In the genomic region with DNA sequence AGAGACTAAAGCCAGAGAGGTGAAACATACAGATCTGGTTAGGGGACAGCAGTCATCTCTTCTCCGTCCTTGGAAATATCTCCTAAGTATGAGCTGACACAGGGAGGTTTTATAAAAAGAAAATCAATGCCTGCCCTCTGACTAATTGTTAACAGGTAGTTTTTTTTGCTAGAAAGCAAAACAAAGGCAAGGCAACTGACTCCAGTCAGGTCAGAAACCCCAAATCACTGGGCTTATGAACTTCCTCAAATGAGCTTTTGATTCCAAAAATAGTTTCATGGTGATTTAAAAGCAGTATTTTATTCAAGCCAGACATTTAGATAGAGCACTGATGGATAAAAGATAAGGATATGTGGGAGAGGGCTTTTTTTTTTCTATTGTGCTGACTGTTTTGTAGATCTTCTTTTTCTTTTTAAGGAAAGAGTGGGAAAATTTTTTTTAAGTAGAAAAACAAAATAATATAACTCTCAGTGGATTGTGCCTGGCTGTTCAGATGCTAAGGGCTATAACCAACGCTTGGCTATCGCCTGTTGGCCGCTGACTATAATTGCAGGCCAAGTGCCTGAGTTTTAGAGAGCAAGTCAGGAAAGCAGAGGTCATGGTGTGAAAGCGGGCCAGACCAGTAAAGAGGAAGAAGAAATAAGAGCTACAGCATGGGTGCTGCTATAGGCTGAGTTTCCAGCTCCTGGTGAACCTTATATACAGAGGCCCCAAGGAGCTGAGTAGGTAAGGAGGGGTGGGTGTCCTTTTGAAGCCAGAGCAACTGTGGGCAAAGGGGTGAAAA, we compare ENCODE assay signal across 12 cellular contexts. TPM values are rescaled to one million over a fixed set of nuclear protein-coding genes. Genes with fewer than 3 reads are reported as not detected.
DNase-seq lines count a peak whose midpoint lies in the region; ATAC-seq, FAIRE-seq and TF ChIP-seq lines count a peak whose summit lies in the region.
"Had no signal": no experiment of that assay in that cellular context is flagged by ENCODE, and none has a peak within 500 bp of the region (broad histone marks: within the 10 kb centered on the region; RNA-seq: fewer than 3 reads in every experiment).

No MANE protein-coding gene starts in this region.

- no peak for FAIRE-seq in astrocyte (lab: Jason Lieb, UNC)

- H3K4me3 Mint-ChIP-seq in astrocyte (ENCODE audit: unreplicated experiment), result no peak overlapping the region
- H3K4me3 Mint-ChIP-seq: CD4-positive, alpha-beta T cell had no signal

- H2AFZ ChIP-seq in astrocyte (ENCODE audit: low read depth, low read length), result no peak overlapping the region

- no peak overlapping the region for H3K27ac Mint-ChIP-seq in astrocyte (ENCODE audit: unreplicated experiment)
- H3K27ac Mint-ChIP-seq: CD4-positive, alpha-beta T cell had no signal

- peaks cover 4% of the 10 kb centered on the region for H3K9me3 Mint-ChIP-seq in astrocyte (ENCODE audit: unreplicated experiment)
- H3K9me3 Mint-ChIP-seq: CD4-positive, alpha-beta T cell had no signal

- H3K27ac ChIP-seq in astrocyte (ENCODE audit: low read depth, low read length) (no peak overlapping the region), vagina (no peak overlapping the region), esophagus squamous epithelium (peak overlapping the region in 2 of 4 donors; percentile 20 to 33)
- H3K27ac ChIP-seq: RWPE1 had no signal

- no peaks in the 10 kb centered on the region for H3K36me3 Mint-ChIP-seq in astrocyte (ENCODE audit: low read depth, unreplicated experiment)

- peak; percentile 57 for ATAC-seq in HG03175 (IDR thresholded peaks at IDR 0.05; ENCODE audit: unreplicated experiment)
- no peak for ATAC-seq in HG03439 (IDR thresholded peaks at IDR 0.05; ENCODE audit: unreplicated experiment)

- in situ Hi-C loops in GM13976 (cut with MboI; ENCODE audit: low sequenced_read_pairs, unreplicated experiment), result no loop called here

- H3K4me1 ChIP-seq in astrocyte (ENCODE audit: insufficient read depth, low read length) (peaks cover under 1% of the 10 kb centered on the region), vagina (peaks cover 7% of the 10 kb centered on the region), esophagus squamous epithelium (peaks cover 0 to 19% (median 0%) of the 10 kb centered on the region in 3 donors)

- H4K20me1 ChIP-seq in astrocyte (ENCODE audit: insufficient read depth, low read length), result no peaks in the 10 kb centered on the region

- H3K9ac ChIP-seq in astrocyte (ENCODE audit: low read length), result no peak overlapping the region

- H3K36me3 ChIP-seq in astrocyte (ENCODE audit: insufficient read depth, low read length) (no peaks in the 10 kb centered on the region), vagina (no peaks in the 10 kb centered on the region), esophagus squamous epithelium (no peaks in the 10 kb centered on the region)

- peak; percentile 60 for DNase-seq in GM13976 (ENCODE audit: low spot score)
- peak; percentile 8 for DNase-seq in astrocyte (ENCODE audit: low read depth)
- DNase-seq in renal cortical epithelial cell (ENCODE audit: low read depth), result peak; percentile 12
- no peak for DNase-seq in vagina (ENCODE audit: extremely low spot score in 2 of 2)
- no peak for DNase-seq in esophagus squamous epithelium (lab: John Stamatoyannopoulos, UW)
- no peak for DNase-seq in activated gamma-delta T cell treated with Interleukin-2 at 50 U/mL for 16 hours
- DNase-seq: activated T-cell treated with anti-CD3 and anti-CD28 coated beads, Interleukin-2, amount 50 U/mL, for 1 hour; CD4-positive, alpha-beta T cell; KG1 had no signal

- intact Hi-C loops in vagina (cut with DNase I) (no loop called here), esophagus squamous epithelium (cut with DNase I) (no loop called here)

- H3K4me3 ChIP-seq in astrocyte (ENCODE audit: insufficient read depth, low read depth, low read length), result no peak overlapping the region
- H3K4me3 ChIP-seq in vagina, result no peak overlapping the region
- H3K4me3 ChIP-seq in esophagus squamous epithelium, result no peak overlapping the region

- TF ChIP-seq CTCF in GM13976 (IDR thresholded peaks at IDR 0.05; ENCODE audit: borderline replicate concordance, control extremely low read depth, extremely low read depth, insufficient read depth, missing control alignments) (no peak), astrocyte (IDR thresholded peaks at IDR 0.05; ENCODE audit: insufficient read depth, low read depth, low read length) (no peak), vagina (IDR thresholded peaks at IDR 0.05) (no peak), esophagus squamous epithelium (IDR thresholded peaks at IDR 0.05) (no peak)

- TF ChIP-seq POLR2A in vagina (IDR thresholded peaks at IDR 0.05), result no peak
- no peak for TF ChIP-seq POLR2A in esophagus squamous epithelium (IDR thresholded peaks at IDR 0.05)

- H3K9me3 ChIP-seq in astrocyte (ENCODE audit: insufficient read depth, low read depth, low read length) (no peaks in the 10 kb centered on the region), vagina (no peaks in the 10 kb centered on the region), esophagus squamous epithelium (no peaks in the 10 kb centered on the region)

- peaks cover 40% of the 10 kb centered on the region for H3K27me3 Mint-ChIP-seq in astrocyte (ENCODE audit: low read depth, unreplicated experiment)
- H3K27me3 Mint-ChIP-seq: CD4-positive, alpha-beta T cell had no signal

- H3K27me3 ChIP-seq in astrocyte (ENCODE audit: insufficient read depth, low read length), result no peaks in the 10 kb centered on the region
- no peaks in the 10 kb centered on the region for H3K27me3 ChIP-seq in vagina
- no peaks in the 10 kb centered on the region for H3K27me3 ChIP-seq in esophagus squamous epithelium

- 80 to 81% methylated on average over 5 of the region's 5 CpGs for WGBS in esophagus squamous epithelium, 2 donors

- no peak overlapping the region for H3K4me2 ChIP-seq in astrocyte (ENCODE audit: low read length)

- H3K79me2 ChIP-seq in astrocyte (ENCODE audit: insufficient read depth, low read length), result no peaks in the 10 kb centered on the region

- H3K4me1 Mint-ChIP-seq in astrocyte (ENCODE audit: low read depth, unreplicated experiment), result peaks cover under 1% of the 10 kb centered on the region

RNA-seq across cellular contexts. Expression of gene MRPL35, which starts 44.9 kb away (rescaled TPM):
- total RNA-seq in astrocyte, result 31.4 and 35.2 TPM in 2 replicates
- 32.0 and 51.7 TPM in 2 replicates for total RNA-seq in renal cortical epithelial cell
- total RNA-seq in vagina, result 11.0 TPM
- 10 to 100 TPM; 23.0 to 30.8 (median 29.3) TPM for total RNA-seq in esophagus squamous epithelium

RNA-seq across cellular contexts. Expression of gene IMMT, which starts 48.9 kb away (rescaled TPM):
- total RNA-seq in astrocyte, result 99.3 and 99.4 TPM in 2 replicates
- 57.1 and 98.5 TPM in 2 replicates for total RNA-seq in renal cortical epithelial cell
- 51.8 TPM for total RNA-seq in vagina
- 10 to 100 TPM; 40.1 to 55.1 (median 49.0) TPM for total RNA-seq in esophagus squamous epithelium

Comparison
In these comparisons a context has a peak if more than half of its experiments do, and no peak if none do; other contexts are left out.
1. DNase-seq: peak in GM13976 (single experiment), astrocyte (single experiment) and renal cortical epithelial cell (single experiment); none in vagina (0 of 2), esophagus squamous epithelium (single experiment) and activated gamma-delta T cell treated with Interleukin-2 at 50 U/mL for 16 hours (single experiment).